ENCODE assay signal across 22 cellular contexts in genomic region chr15:32819406-32819930, GRCh38.
A peak's percentile ranks its signal among the peaks of the same experiment; 100 is the strongest.
DNase-seq lines count a peak whose midpoint lies in the region; FAIRE-seq and TF ChIP-seq lines count a peak whose summit lies in the region.
"Had no signal": no experiment of that assay in that cellular context is flagged by ENCODE, and none has a peak within 500 bp of the region (broad histone marks: within the 10 kb centered on the region; RNA-seq: fewer than 3 reads in every experiment).

No MANE protein-coding gene starts in this region.

- no peaks in the 10 kb centered on the region for H3K79me2 ChIP-seq in astrocyte (ENCODE audit: insufficient read depth, low read length)
- no peaks in the 10 kb centered on the region for H3K79me2 ChIP-seq in keratinocyte (ENCODE audit: control insufficient read depth, insufficient read depth, low read length)

- H3K36me3 Mint-ChIP-seq in astrocyte (ENCODE audit: low read depth, unreplicated experiment) = no peaks in the 10 kb centered on the region
- no peaks in the 10 kb centered on the region for H3K36me3 Mint-ChIP-seq in activated CD4-positive, alpha-beta T cell treated with anti-CD3 and anti-CD28 coated beads, Interleukin-2, amount 10 ng/mL, durations not matched to agents 24 days and 14 days (ENCODE audit: low read depth)
- H3K36me3 Mint-ChIP-seq: CD4-positive, alpha-beta memory T cell had no signal

- H3K27me3 ChIP-seq in astrocyte (ENCODE audit: insufficient read depth, low read length) (no peaks in the 10 kb centered on the region), keratinocyte (ENCODE audit: control insufficient read depth, extremely low read depth, insufficient read depth, low read length) (no peaks in the 10 kb centered on the region), uterus (no peaks in the 10 kb centered on the region), spleen (replicated peaks in 1 of 7) (no peaks in the 10 kb centered on the region)
- H3K27me3 ChIP-seq: ovary had no signal

- DNase-seq in astrocyte (ENCODE audit: low read depth) (peak; percentile 25), keratinocyte (ENCODE audit: low read depth, low spot score) (no peak), uterus (no peak), NCI-H2171 (lab: John Stamatoyannopoulos, UW) (no peak), spleen (no peak)
- DNase-seq in activated CD4-positive, alpha-beta T cell treated with anti-CD3 and anti-CD28 coated beads, Interleukin-2, amount 10 ng/mL, durations not matched to agents 24 days and 14 days = no peak
- DNase-seq: activated CD4-positive, CD25-positive, alpha-beta regulatory T cell treated with anti-CD3 and anti-CD28 coated beads, Interleukin-2, amount 50 U/mL, for 72 hours; activated CD8-positive, alpha-beta memory T cell treated with anti-CD3 and anti-CD28 coated beads for 24 hours; activated naive CD4-positive, alpha-beta T cell treated with Interleukin-2 at 50 U/mL for 16 hours; activated T-cell treated with anti-CD3 and anti-CD28 coated beads, Interleukin-2, amount 50 U/mL, for 4 hours; CD4-positive, alpha-beta memory T cell; central memory CD4-positive, alpha-beta T cell; DMS153; erythroblast; GF-D8; H9; MV-4-11; NCI-H748 treated with DMSO at 0.1 percent for 48 hours; ovary; right cardiac atrium; SW 1271 had no signal

- H3K4me1 ChIP-seq in HEK293 (ENCODE audit: control insufficient read depth, insufficient read depth, low read length) = peaks cover 18% of the 10 kb centered on the region
- H3K4me1 ChIP-seq in astrocyte (ENCODE audit: insufficient read depth, low read length) = peaks cover 19% of the 10 kb centered on the region
- peaks cover 16% of the 10 kb centered on the region for H3K4me1 ChIP-seq in keratinocyte (ENCODE audit: control insufficient read depth, extremely low read depth, insufficient read depth, low read length)
- H3K4me1 ChIP-seq in uterus = no peaks in the 10 kb centered on the region
- no peaks in the 10 kb centered on the region for H3K4me1 ChIP-seq in spleen

- H3K4me2 ChIP-seq in astrocyte (ENCODE audit: low read length) = peak overlapping the region; percentile 51
- H3K4me2 ChIP-seq in keratinocyte (ENCODE audit: control insufficient read depth, extremely low read depth, insufficient read depth, low read depth, low read length) = peak overlapping the region; percentile 39

- H2AFZ ChIP-seq in astrocyte (ENCODE audit: low read depth, low read length) = no peak overlapping the region
- H2AFZ ChIP-seq in keratinocyte (ENCODE audit: control insufficient read depth, low read length) = peak overlapping the region; percentile 8

- H3K9ac ChIP-seq in astrocyte (ENCODE audit: low read length) (peak overlapping the region; percentile 44), keratinocyte (ENCODE audit: control insufficient read depth, extremely low read depth, insufficient read depth, low read length) (no peak overlapping the region)

- H3K27ac Mint-ChIP-seq in astrocyte (ENCODE audit: unreplicated experiment) = no peak overlapping the region
- H3K27ac Mint-ChIP-seq in activated CD4-positive, alpha-beta T cell treated with anti-CD3 and anti-CD28 coated beads, Interleukin-2, amount 10 ng/mL, durations not matched to agents 24 days and 14 days = no peak overlapping the region
- H3K27ac Mint-ChIP-seq: CD4-positive, alpha-beta memory T cell; H9 had no signal

- peaks cover 2% of the 10 kb centered on the region for H3K9me3 Mint-ChIP-seq in astrocyte (ENCODE audit: unreplicated experiment)
- no peaks in the 10 kb centered on the region for H3K9me3 Mint-ChIP-seq in activated CD4-positive, alpha-beta T cell treated with anti-CD3 and anti-CD28 coated beads, Interleukin-2, amount 10 ng/mL, durations not matched to agents 24 days and 14 days
- H3K9me3 Mint-ChIP-seq: activated T-cell treated with anti-CD3 and anti-CD28 coated beads, Interleukin-2, amount 50 U/mL, for 4 hours; CD4-positive, alpha-beta memory T cell; H9 had no signal

- POLR2A ChIA-PET in HEK293 (lab: Yijun Ruan, JAX) = interaction anchor here (0.7 to 1.4 kb wide), 2 partner anchors 24 to 83 kb away, joined by 6 to 7 read pairs; no protein-coding TSS in a partner anchor

- FAIRE-seq in astrocyte (lab: Jason Lieb, UNC) (peak; percentile 64), keratinocyte (lab: Jason Lieb, UNC) (no peak)

- WGBS in spleen, 5 donors = 58 to 70% (median 65%) methylated on average over 5 of the region's 5 CpGs

- H4K20me1 ChIP-seq in astrocyte (ENCODE audit: insufficient read depth, low read length) (no peaks in the 10 kb centered on the region), keratinocyte (ENCODE audit: control insufficient read depth, extremely low read depth, insufficient read depth, low read length) (no peaks in the 10 kb centered on the region)

- TF ChIP-seq CTCF in HEK293 (tag by site-specific recombination; IDR thresholded peaks at IDR 0.05) (no peak), astrocyte (IDR thresholded peaks at IDR 0.05; ENCODE audit: insufficient read depth, low read depth, low read length) (no peak), keratinocyte (optimal IDR thresholded peaks at IDR 0.05 in 1 of 3, IDR thresholded peaks at IDR 0.05 in 1 of 3, conservative IDR thresholded peaks at IDR 0.05 in 1 of 3; ENCODE audit: extremely low read depth in 1 of 3, insufficient read depth in 2 of 3, low read length in 3 of 3) (no peak), uterus (IDR thresholded peaks at IDR 0.05) (no peak), spleen (IDR thresholded peaks at IDR 0.05 in 8 of 11, conservative IDR thresholded peaks at IDR 0.05 in 3 of 11) (no peak)

- CTCF ChIA-PET in HEK293 (lab: Yijun Ruan, JAX) = interaction anchor here (0.6 to 2.0 kb wide), 3 partner anchors 23 to 209 kb away, joined by 3 to 10 read pairs (median 3); no protein-coding TSS in a partner anchor

- no peaks in the 10 kb centered on the region for H3K36me3 ChIP-seq in HEK293 (ENCODE audit: control insufficient read depth in 2 of 2, insufficient read depth in 1 of 2, low read length in 2 of 2)
- H3K36me3 ChIP-seq in astrocyte (ENCODE audit: insufficient read depth, low read length) = no peaks in the 10 kb centered on the region
- H3K36me3 ChIP-seq in keratinocyte (ENCODE audit: control insufficient read depth in 2 of 2, extremely low read depth in 1 of 2, insufficient read depth in 2 of 2, low read length in 2 of 2) = no peaks in the 10 kb centered on the region
- H3K36me3 ChIP-seq in uterus = no peaks in the 10 kb centered on the region
- H3K36me3 ChIP-seq in spleen = no peaks in the 10 kb centered on the region
- H3K36me3 ChIP-seq: ovary had no signal

- H3K27ac ChIP-seq in HEK293 (ENCODE audit: extremely low read depth, low read depth, low read length) (peak overlapping the region; percentile 96), astrocyte (ENCODE audit: low read depth, low read length) (peak overlapping the region; percentile 53), keratinocyte (ENCODE audit: control insufficient read depth, insufficient read depth, low read length) (no peak overlapping the region), uterus (peak overlapping the region; percentile 58 to 60), spleen (no peak overlapping the region)
- H3K27ac ChIP-seq: ovary had no signal

- peaks cover 11% of the 10 kb centered on the region for H3K4me1 Mint-ChIP-seq in astrocyte (ENCODE audit: low read depth, unreplicated experiment)
- H3K4me1 Mint-ChIP-seq in activated CD4-positive, alpha-beta T cell treated with anti-CD3 and anti-CD28 coated beads, Interleukin-2, amount 10 ng/mL, durations not matched to agents 24 days and 14 days = no peaks in the 10 kb centered on the region
- H3K4me1 Mint-ChIP-seq: CD4-positive, alpha-beta memory T cell had no signal

- H3K9me1 ChIP-seq in keratinocyte (ENCODE audit: control insufficient read depth, extremely low read depth, insufficient read depth, low read length) = no peaks in the 10 kb centered on the region

- intact Hi-C loops in uterus (cut with DNase I; ENCODE audit: low total_unique reads) (no loop called here), spleen (cut with DNase I; ENCODE audit: low total_unique reads) (no loop called here)
- intact Hi-C loops in activated CD4-positive, alpha-beta T cell treated with anti-CD3 and anti-CD28 coated beads, Interleukin-2, amount 10 ng/mL, durations not matched to agents 24 days and 14 days (cut with micrococcal nuclease) = no loop called here

- dilution Hi-C loops in keratinocyte (cut with MboI; ENCODE audit: extremely low pct_ligation_motif_present, low sequenced_read_pairs) = no loop called here

- no peak overlapping the region for H3K4me3 Mint-ChIP-seq in astrocyte (ENCODE audit: unreplicated experiment)
- no peak overlapping the region for H3K4me3 Mint-ChIP-seq in activated CD4-positive, alpha-beta T cell treated with anti-CD3 and anti-CD28 coated beads, Interleukin-2, amount 10 ng/mL, durations not matched to agents 24 days and 14 days
- H3K4me3 Mint-ChIP-seq: activated T-cell treated with anti-CD3 and anti-CD28 coated beads, Interleukin-2, amount 50 U/mL, for 4 hours; CD4-positive, alpha-beta memory T cell; H9 had no signal

- no peaks in the 10 kb centered on the region for H3K27me3 Mint-ChIP-seq in astrocyte (ENCODE audit: low read depth, unreplicated experiment)
- peaks cover 3% of the 10 kb centered on the region for H3K27me3 Mint-ChIP-seq in activated CD4-positive, alpha-beta T cell treated with anti-CD3 and anti-CD28 coated beads, Interleukin-2, amount 10 ng/mL, durations not matched to agents 24 days and 14 days

- H3K4me3 ChIP-seq in HEK293 (ENCODE audit: low read depth, low read length) = no peak overlapping the region; the same call in 1 of the 2 replicates
- H3K4me3 ChIP-seq in astrocyte (ENCODE audit: insufficient read depth, low read depth, low read length) = no peak overlapping the region
- no peak overlapping the region for H3K4me3 ChIP-seq in keratinocyte (ENCODE audit: control insufficient read depth in 2 of 3, extremely low read depth in 1 of 3, insufficient read depth in 2 of 3, low read depth in 1 of 3, low read length in 3 of 3)
- no peak overlapping the region for H3K4me3 ChIP-seq in uterus
- H3K4me3 ChIP-seq in spleen = no peak overlapping the region
- H3K4me3 ChIP-seq: ovary had no signal

- TF ChIP-seq POLR2A in uterus (IDR thresholded peaks at IDR 0.05) (no peak), spleen (IDR thresholded peaks at IDR 0.05) (no peak)

- H3K9me3 ChIP-seq in HEK293 (ENCODE audit: control insufficient read depth, insufficient read depth, low read depth, low read length) (no peaks in the 10 kb centered on the region), astrocyte (ENCODE audit: insufficient read depth, low read depth, low read length) (no peaks in the 10 kb centered on the region), keratinocyte (ENCODE audit: control insufficient read depth, low read depth, low read length) (no peaks in the 10 kb centered on the region), uterus (no peaks in the 10 kb centered on the region), spleen (no peaks in the 10 kb centered on the region)
- H3K9me3 ChIP-seq: ovary had no signal

TF ChIP-seq in HEK293, 187 proteins besides CTCF, POLR2A, EP300 and RAD21 (continues in another document):
- TF ChIP-seq ZNF600 (tag by site-specific recombination; IDR thresholded peaks at IDR 0.05) = 0 out of 2 replicates have a peak, but pooled peaks have one; percentile 3

Comparison
In these comparisons a context has a peak if more than half of its experiments do, and no peak if none do; other contexts are left out.
1. H3K27ac ChIP-seq: peak in HEK293 (single experiment), astrocyte (single experiment) and uterus (2 of 2); none in keratinocyte (single experiment) and spleen (0 of 8).